In genomic region chr7:55556492-55556891, GRCh38 we compare ENCODE assay signal across 3 cellular contexts.
TF ChIP-seq lines count a peak whose summit lies in the region.

No MANE protein-coding gene starts in this region.

TF ChIP-seq in SK-N-SH, 30 proteins besides CTCF, POLR2A, EP300 and RAD21:
- TF ChIP-seq EZH2phosphoT487 (IDR thresholded peaks at IDR 0.05; ENCODE audit: borderline replicate concordance, low read depth) (no peak), TCF12 (IDR thresholded peaks at IDR 0.05) (peak; percentile 26; the same call in 1 of the 2 replicates)

TF ChIP-seq in SK-N-SH treated with all-trans-retinoic acid at 6 μM for 48 hours, 23 proteins besides CTCF, POLR2A, EP300 and RAD21:
- no peak for TF ChIP-seq PPARA (CRISPR knock-in tag; IDR thresholded peaks at IDR 0.05; ENCODE audit: borderline replicate concordance)
- no peak for TF ChIP-seq POU6F1 (CRISPR knock-in tag; IDR thresholded peaks at IDR 0.05; ENCODE audit: borderline replicate concordance, low read depth)
- TF ChIP-seq TCF4 (CRISPR knock-in tag; IDR thresholded peaks at IDR 0.05; ENCODE audit: borderline replicate concordance), result no peak
- no peak for TF ChIP-seq CSDC2 (CRISPR knock-in tag; IDR thresholded peaks at IDR 0.05)
- TF ChIP-seq TOX (CRISPR knock-in tag; IDR thresholded peaks at IDR 0.05; ENCODE audit: borderline replicate concordance), result no peak
- no peak for TF ChIP-seq OSR1 (CRISPR knock-in tag; IDR thresholded peaks at IDR 0.05)
- TF ChIP-seq ZNF70 (CRISPR knock-in tag; IDR thresholded peaks at IDR 0.05), result no peak
- TF ChIP-seq CSRNP3 (CRISPR knock-in tag; IDR thresholded peaks at IDR 0.05), result no peak
- no peak for TF ChIP-seq ZFP3 (CRISPR knock-in tag; IDR thresholded peaks at IDR 0.05)
- TF ChIP-seq ESRRG (CRISPR knock-in tag; IDR thresholded peaks at IDR 0.05), result no peak
- no peak for TF ChIP-seq ZFP30 (CRISPR knock-in tag; IDR thresholded peaks at IDR 0.05)
- TF ChIP-seq GLIS3 (CRISPR knock-in tag; IDR thresholded peaks at IDR 0.05), result no peak
- TF ChIP-seq ISL1 (CRISPR knock-in tag; IDR thresholded peaks at IDR 0.05), result no peak

TF ChIP-seq in GM23338, 12 proteins besides CTCF, POLR2A, EP300 and RAD21:
- TF ChIP-seq ZNF114 (CRISPR knock-in tag; IDR thresholded peaks at IDR 0.05) (no peak), POLR2AphosphoS5 (IDR thresholded peaks at IDR 0.05; ENCODE audit: low read depth) (no peak), STAT1 (IDR thresholded peaks at IDR 0.05; ENCODE audit: unreplicated experiment) (no peak), CREB1 (CRISPR knock-in tag; IDR thresholded peaks at IDR 0.05; ENCODE audit: low read depth) (no peak), ZNF331 (CRISPR knock-in tag; IDR thresholded peaks at IDR 0.05; ENCODE audit: low read depth) (no peak)
- TF ChIP-seq, protein P1, sequence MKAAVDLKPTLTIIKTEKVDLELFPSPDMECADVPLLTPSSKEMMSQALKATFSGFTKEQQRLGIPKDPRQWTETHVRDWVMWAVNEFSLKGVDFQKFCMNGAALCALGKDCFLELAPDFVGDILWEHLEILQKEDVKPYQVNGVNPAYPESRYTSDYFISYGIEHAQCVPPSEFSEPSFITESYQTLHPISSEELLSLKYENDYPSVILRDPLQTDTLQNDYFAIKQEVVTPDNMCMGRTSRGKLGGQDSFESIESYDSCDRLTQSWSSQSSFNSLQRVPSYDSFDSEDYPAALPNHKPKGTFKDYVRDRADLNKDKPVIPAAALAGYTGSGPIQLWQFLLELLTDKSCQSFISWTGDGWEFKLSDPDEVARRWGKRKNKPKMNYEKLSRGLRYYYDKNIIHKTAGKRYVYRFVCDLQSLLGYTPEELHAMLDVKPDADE (IDR thresholded peaks at IDR 0.05), result no peak
TF ChIP-seq in GM23338: peak in this region for 0.
